Comparison of ENCODE assay signal across 25 cellular contexts in genomic region chr1:184775329-184775728, GRCh38.
"Had no signal": no experiment of that assay in that cellular context is flagged by ENCODE, and none has a peak within 500 bp of the region (broad histone marks: within the 10 kb centered on the region; RNA-seq: fewer than 3 reads in every experiment).

No MANE protein-coding gene starts in this region.

- H3K4me1 ChIP-seq: esophagus squamous epithelium, gastrocnemius medialis, heart right ventricle, left lung, lower lobe of right lung had no signal

- FAIRE-seq: endometrium, islet of Langerhans, keratinocyte had no signal

- DNase-seq: cortex of kidney; effector CD8-positive, alpha-beta T cell; effector memory CD8-positive, alpha-beta T cell; endodermal cell; esophagus squamous epithelium; foreskin fibroblast; foreskin melanocyte; gastrocnemius medialis; glutamatergic neuron; head of caudate nucleus; heart right ventricle; hippocampal formation; left cardiac atrium; left lung; left ventricle myocardium superior; lower lobe of right lung; mesenchymal stem cell; mucosa of descending colon; naive B cell; naive thymus-derived CD8-positive, alpha-beta T cell had no signal

- H3K4me3 ChIP-seq: esophagus squamous epithelium, gastrocnemius medialis, heart right ventricle, left lung, lower lobe of right lung, mucosa of descending colon had no signal

- H3K27ac ChIP-seq: epithelial cell of prostate, esophagus squamous epithelium, gastrocnemius medialis, heart right ventricle, left lung, lower lobe of right lung had no signal

- H3K9me3 ChIP-seq: esophagus squamous epithelium, gastrocnemius medialis, heart right ventricle, left lung, lower lobe of right lung, mucosa of descending colon had no signal

- H3K27me3 ChIP-seq: esophagus squamous epithelium, gastrocnemius medialis, heart right ventricle had no signal

- H3K36me3 ChIP-seq: esophagus squamous epithelium, gastrocnemius medialis, heart right ventricle, left lung, lower lobe of right lung had no signal

- ATAC-seq: effector memory CD8-positive, alpha-beta T cell; esophagus mucosa; gastrocnemius medialis; heart right ventricle; left cardiac atrium; left lung; left ventricle myocardium superior; lower lobe of right lung; mucosa of descending colon; naive thymus-derived CD8-positive, alpha-beta T cell had no signal
